ENCODE assay signal across 12 cellular contexts in genomic region chr12:123916729-123917128, GRCh38. TPM values are rescaled to one million over a fixed set of nuclear protein-coding genes. Genes with fewer than 3 reads are reported as not detected.
DNase-seq lines count a peak whose midpoint lies in the region; ATAC-seq, FAIRE-seq and TF ChIP-seq lines count a peak whose summit lies in the region.
"Had no signal": no experiment of that assay in that cellular context is flagged by ENCODE, and none has a peak within 500 bp of the region (broad histone marks: within the 10 kb centered on the region; RNA-seq: fewer than 3 reads in every experiment).

No MANE protein-coding gene starts in this region.

- CTCF ChIA-PET in activated CD8-positive, alpha-beta T cell treated with anti-CD3 and anti-CD28 coated beads for 36 hours (lab: Charles Lee): interaction anchor here (1.1 to 5.7 kb wide), 2 partner anchors 13 to 22 kb away, joined by 4 to 35 read pairs; no protein-coding TSS in a partner anchor

- no peaks in the 10 kb centered on the region for H3K36me3 Mint-ChIP-seq in activated CD8-positive, alpha-beta T cell treated with anti-CD3 and anti-CD28 coated beads for 36 hours (ENCODE audit: low read depth)

- no peak overlapping the region for H3K4me3 Mint-ChIP-seq in activated CD8-positive, alpha-beta T cell treated with anti-CD3 and anti-CD28 coated beads for 36 hours

- H3K9me3 Mint-ChIP-seq in activated CD8-positive, alpha-beta T cell treated with anti-CD3 and anti-CD28 coated beads for 36 hours: no peaks in the 10 kb centered on the region

- no peak for TF ChIP-seq CTCF in HFF-Myc (IDR thresholded peaks at IDR 0.05; ENCODE audit: low read depth, low read length, missing control alignments)
- TF ChIP-seq CTCF in activated CD8-positive, alpha-beta T cell treated with anti-CD3 and anti-CD28 coated beads for 36 hours (IDR thresholded peaks at IDR 0.05): no peak
- TF ChIP-seq CTCF in fibroblast of mammary gland (conservative IDR thresholded peaks at IDR 0.05; ENCODE audit: control insufficient read depth, insufficient read depth, low read depth, low read length): no peak

- TF ChIP-seq POLR2A in GM12892 (IDR thresholded peaks at IDR 0.05; ENCODE audit: low read depth, low read length): no peak

- intact Hi-C loops in activated CD8-positive, alpha-beta T cell treated with anti-CD3 and anti-CD28 coated beads for 36 hours (cut with micrococcal nuclease): no loop called here

- H3K27ac Mint-ChIP-seq in activated CD8-positive, alpha-beta T cell treated with anti-CD3 and anti-CD28 coated beads for 36 hours: peak overlapping the region; percentile 19

- DNase-seq in HFF-Myc (ENCODE audit: extremely low read depth, low read depth) (peak; percentile 49), fibroblast of mammary gland (ENCODE audit: low read depth) (peak; percentile 58), NCI-H526 treated with DMSO at 0.1 percent for 48 hours (lab: John Stamatoyannopoulos, UW) (no peak), GM12892 (ENCODE audit: insufficient read length) (no peak), NCI-H345 treated with DMSO at 0.1 percent for 48 hours (lab: John Stamatoyannopoulos, UW; ENCODE audit: unreplicated experiment) (no peak)
- peak; percentile 89 for DNase-seq in activated CD8-positive, alpha-beta T cell treated with anti-CD3 and anti-CD28 coated beads for 36 hours
- DNase-seq in stimulated activated CD4-positive, alpha-beta T cell treated with anti-CD3 and anti-CD28 coated beads, TNF-alpha, amount 100 ng/mL, for 48 hours (ENCODE audit: low read depth in 3 of 3): peak in 2 of 3 donors; percentile 46 to 53
- DNase-seq in effector CD8-positive, alpha-beta T cell (lab: John Stamatoyannopoulos, UW): no peak
- DNase-seq: foreskin melanocyte, KG1, left colon had no signal

- POLR2A ChIA-PET in activated CD8-positive, alpha-beta T cell treated with anti-CD3 and anti-CD28 coated beads for 36 hours (lab: Charles Lee): no interaction called here

- H3K4me3 ChIP-seq in HFF-Myc (replicated peaks; ENCODE audit: low read depth, low read length) (no peak overlapping the region), fibroblast of mammary gland (ENCODE audit: control insufficient read depth, low read depth, low read length) (no peak overlapping the region)

- peak; percentile 98 for ATAC-seq in activated CD8-positive, alpha-beta T cell treated with anti-CD3 and anti-CD28 coated beads for 36 hours
- ATAC-seq: left colon had no signal

- H3K27me3 Mint-ChIP-seq in activated CD8-positive, alpha-beta T cell treated with anti-CD3 and anti-CD28 coated beads for 36 hours: peaks cover 4% of the 10 kb centered on the region

- H3K4me1 Mint-ChIP-seq in activated CD8-positive, alpha-beta T cell treated with anti-CD3 and anti-CD28 coated beads for 36 hours (ENCODE audit: low read depth): peaks cover 11% of the 10 kb centered on the region

- no peak for FAIRE-seq in GM12892 (lab: Jason Lieb, UNC)
- FAIRE-seq: RCC 7860 had no signal

RNA-seq across cellular contexts. Expression of gene CCDC92, which starts 55.9 kb away (rescaled TPM):
- total RNA-seq in activated CD8-positive, alpha-beta T cell treated with anti-CD3 and anti-CD28 coated beads for 36 hours: 1 to 10 TPM; 4.0 to 6.2 TPM
- polyA plus RNA-seq in GM12892 (2012; ENCODE audit: missing spikeins): 3.8 TPM

RNA-seq across cellular contexts. Expression of gene ZNF664, which starts 56.3 kb away (rescaled TPM):
- total RNA-seq in activated CD8-positive, alpha-beta T cell treated with anti-CD3 and anti-CD28 coated beads for 36 hours: 10 to 100 TPM; 52.9 to 53.4 TPM
- polyA plus RNA-seq in GM12892 (2012; ENCODE audit: missing spikeins): 36.2 TPM

Comparison
In these comparisons a context has a peak if more than half of its experiments do, and no peak if none do; other contexts are left out.
1. DNase-seq: peak in HFF-Myc (single experiment), activated CD8-positive, alpha-beta T cell treated with anti-CD3 and anti-CD28 coated beads for 36 hours (single experiment), fibroblast of mammary gland (single experiment) and stimulated activated CD4-positive, alpha-beta T cell treated with anti-CD3 and anti-CD28 coated beads, TNF-alpha, amount 100 ng/mL, for 48 hours (2 of 3); none in NCI-H526 treated with DMSO at 0.1 percent for 48 hours (single experiment), effector CD8-positive, alpha-beta T cell (single experiment), GM12892 (single experiment) and NCI-H345 treated with DMSO at 0.1 percent for 48 hours (single experiment).